Comparison of ENCODE assay signal across 27 cellular contexts in the genomic region with DNA sequence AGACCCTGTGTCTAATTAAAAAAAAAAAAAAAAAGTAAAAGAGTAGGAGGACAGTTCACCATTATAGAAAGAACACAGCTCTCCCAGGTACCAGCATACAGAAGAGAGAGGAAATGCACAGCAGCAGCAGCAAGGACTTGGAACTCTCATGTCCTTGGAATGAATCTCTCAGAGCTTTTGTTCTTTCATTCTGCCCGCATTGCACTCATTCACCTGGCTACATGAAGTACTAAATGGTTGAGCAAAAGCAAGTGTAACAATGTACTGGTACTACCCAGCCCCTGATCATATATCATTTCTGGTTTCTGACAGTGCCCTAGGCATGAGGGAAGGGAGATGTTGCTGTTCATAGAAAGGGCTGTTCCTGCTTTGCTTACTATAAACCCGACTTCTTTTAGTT.
"Had no signal": no experiment of that assay in that cellular context is flagged by ENCODE, and none has a peak within 500 bp of the region (broad histone marks: within the 10 kb centered on the region; RNA-seq: fewer than 3 reads in every experiment).

No MANE protein-coding gene starts in this region.

- H3K4me3 ChIP-seq: stomach, suprapubic skin, testis, thoracic aorta, thyroid gland, tibial artery, tibial nerve, transverse colon, upper lobe of left lung, upper lobe of right lung, uterus, vagina had no signal

- H3K27me3 Mint-ChIP-seq: stimulated activated memory B cell treated with anti-CD40 and anti-IgM and Interleukin-4, amounts not matched to agents 10 μg/mL and 1 μg/mL and 100 μg/mL, for 72 hours; stimulated activated naive B cell treated with anti-CD40 and anti-IgM and Interleukin-4, amounts not matched to agents 10 μg/mL and 1 μg/mL and 100 μg/mL, for 72 hours; stimulated activated naive CD8-positive, alpha-beta T cell treated with anti-CD3 and anti-CD28 coated beads, Interleukin-15, amount 100 ng/mL, for 72 hours; stimulated activated naive CD8-positive, alpha-beta T cell treated with anti-CD3 and anti-CD28 coated beads, Interleukin-15, Interleukin-2, amounts not matched to agents 100 ng/mL and 50 ng/mL, for 24 hours; type B pancreatic cell had no signal

- H3K4me1 Mint-ChIP-seq: stimulated activated memory B cell treated with anti-CD40 and anti-IgM and Interleukin-4, amounts not matched to agents 10 μg/mL and 1 μg/mL and 100 μg/mL, for 72 hours; stimulated activated naive B cell treated with anti-CD40 and anti-IgM and Interleukin-4, amounts not matched to agents 10 μg/mL and 1 μg/mL and 100 μg/mL, for 72 hours had no signal

- H3K9me3 ChIP-seq: stomach, suprapubic skin, testis, thoracic aorta, thyroid gland, tibial artery, tibial nerve, transverse colon, upper lobe of left lung, upper lobe of right lung, uterus, vagina had no signal

- H3K36me3 ChIP-seq: uterus had no signal

- ATAC-seq: stimulated activated memory B cell treated with anti-CD40 and anti-IgM and Interleukin-4, amounts not matched to agents 10 μg/mL and 1 μg/mL and 100 μg/mL, for 72 hours; stimulated activated naive B cell treated with anti-CD40 and anti-IgM and Interleukin-4, amounts not matched to agents 10 μg/mL and 1 μg/mL and 100 μg/mL, for 72 hours; stimulated activated naive CD8-positive, alpha-beta T cell treated with anti-CD3 and anti-CD28 coated beads, Interleukin-15, amount 100 ng/mL, for 72 hours; stimulated activated naive CD8-positive, alpha-beta T cell treated with anti-CD3 and anti-CD28 coated beads, Interleukin-15, Interleukin-2, amounts not matched to agents 100 U/mL and 50 U/mL, for 24 hours; upper lobe of right lung had no signal

- H3K9me3 Mint-ChIP-seq: stimulated activated memory B cell treated with anti-CD40 and anti-IgM and Interleukin-4, amounts not matched to agents 10 μg/mL and 1 μg/mL and 100 μg/mL, for 72 hours; stimulated activated naive CD8-positive, alpha-beta T cell treated with anti-CD3 and anti-CD28 coated beads, Interleukin-15, Interleukin-2, amounts not matched to agents 100 ng/mL and 50 ng/mL, for 24 hours had no signal

- H3K27me3 ChIP-seq: stomach, suprapubic skin, testis, thyroid gland, tibial artery, tibial nerve, transverse colon, upper lobe of left lung, upper lobe of right lung, uterus, vagina had no signal

- H3K4me1 ChIP-seq: testis, upper lobe of right lung, uterus had no signal

- H3K27ac Mint-ChIP-seq: stimulated activated memory B cell treated with anti-CD40 and anti-IgM and Interleukin-4, amounts not matched to agents 10 μg/mL and 1 μg/mL and 100 μg/mL, for 72 hours; stimulated activated naive B cell treated with anti-CD40 and anti-IgM and Interleukin-4, amounts not matched to agents 10 μg/mL and 1 μg/mL and 100 μg/mL, for 72 hours; stimulated activated naive CD8-positive, alpha-beta T cell treated with anti-CD3 and anti-CD28 coated beads, Interleukin-15, amount 100 ng/mL, for 72 hours; stimulated activated naive CD8-positive, alpha-beta T cell treated with anti-CD3 and anti-CD28 coated beads, Interleukin-15, Interleukin-2, amounts not matched to agents 100 ng/mL and 50 ng/mL, for 24 hours; type B pancreatic cell had no signal

- H3K4me3 Mint-ChIP-seq: stimulated activated memory B cell treated with anti-CD40 and anti-IgM and Interleukin-4, amounts not matched to agents 10 μg/mL and 1 μg/mL and 100 μg/mL, for 72 hours; stimulated activated naive B cell treated with anti-CD40 and anti-IgM and Interleukin-4, amounts not matched to agents 10 μg/mL and 1 μg/mL and 100 μg/mL, for 72 hours; stimulated activated naive CD8-positive, alpha-beta T cell treated with anti-CD3 and anti-CD28 coated beads, Interleukin-15, amount 100 ng/mL, for 72 hours; stimulated activated naive CD8-positive, alpha-beta T cell treated with anti-CD3 and anti-CD28 coated beads, Interleukin-15, Interleukin-2, amounts not matched to agents 100 ng/mL and 50 ng/mL, for 24 hours; type B pancreatic cell had no signal

- DNase-seq: stimulated activated CD4-positive, alpha-beta T cell treated with anti-CD3 and anti-CD28 coated beads, Interleukin-2, amount 100 ng/mL, for 24 hours; stimulated activated CD4-positive, alpha-beta T cell treated with anti-CD3 and anti-CD28 coated beads, Interleukin-2, amount 100 ng/mL, for 48 hours; stimulated activated CD4-positive, alpha-beta T cell treated with anti-CD3 and anti-CD28 coated beads, Interleukin-4, amount 100 ng/mL, for 1 hour; stimulated activated CD4-positive, alpha-beta T cell treated with anti-CD3 and anti-CD28 coated beads, Interleukin-4, amount 100 ng/mL, for 24 hours; stimulated activated CD4-positive, alpha-beta T cell treated with anti-CD3 and anti-CD28 coated beads, Interleukin-4, amount 100 ng/mL, for 4 hours; stimulated activated CD8-positive, alpha-beta memory T cell treated with anti-CD3 and anti-CD28 coated beads, Interleukin-4, amount 100 ng/mL, for 48 hours; stimulated activated naive B cell treated with anti-CD40 and anti-IgM and Interleukin-4, amounts not matched to agents 10 μg/mL and 1 μg/mL and 100 μg/mL, for 72 hours; stimulated activated naive CD4-positive, alpha-beta T cell; stimulated activated naive CD4-positive, alpha-beta T cell treated with Interleukin-2 at 50 U/mL for 16 hours; stimulated activated naive CD8-positive, alpha-beta T cell treated with anti-CD3 and anti-CD28 coated beads, Interleukin-15, amount 100 ng/mL, for 72 hours; stimulated activated naive CD8-positive, alpha-beta T cell treated with anti-CD3 and anti-CD28 coated beads, Interleukin-15, Interleukin-2, amounts not matched to agents 100 U/mL and 50 U/mL, for 24 hours; stomach; substantia nigra; testis; thyroid gland; tibial artery; transverse colon; upper lobe of left lung; upper lobe of right lung; uterus had no signal

- H3K27ac ChIP-seq: stomach, suprapubic skin, testis, thoracic aorta, thyroid gland, tibial artery, tibial nerve, transverse colon, upper lobe of left lung, upper lobe of right lung, uterus, vagina had no signal
